In genomic region chr5:10333154-10334006, GRCh38 we compare ENCODE assay signal across 8 cellular contexts. TPM values are rescaled to one million over a fixed set of nuclear protein-coding genes. Genes with fewer than 3 reads are reported as not detected.
A peak's percentile ranks its signal among the peaks of the same experiment; 100 is the strongest.
DNase-seq lines count a peak whose midpoint lies in the region; ATAC-seq and TF ChIP-seq lines count a peak whose summit lies in the region.

No MANE protein-coding gene starts in this region.

- H3K4me3 ChIP-seq in neural progenitor cell: peak overlapping the region; percentile 74

- peaks cover 22% of the 10 kb centered on the region for H3K4me1 Mint-ChIP-seq in neural progenitor cell

- H3K27ac ChIP-seq in foreskin keratinocyte (no peak overlapping the region), neural progenitor cell (no peak overlapping the region)

- H3K27me3 ChIP-seq in foreskin keratinocyte (peaks cover 16% of the 10 kb centered on the region), neural progenitor cell (peaks cover 71% of the 10 kb centered on the region)

- H3F3A ChIP-seq in neural progenitor cell (ENCODE audit: low read depth): peaks cover 5% of the 10 kb centered on the region

- H3K36me3 Mint-ChIP-seq in neural progenitor cell: peaks cover 8% of the 10 kb centered on the region

- DNase-seq in activated T-cell treated with anti-CD3 and anti-CD28 coated beads, Interleukin-2, amount 50 U/mL, for 48 hours: peak; percentile 23 to 39
- no peak for DNase-seq in foreskin keratinocyte
- peak; percentile 72 for DNase-seq in neural progenitor cell (ENCODE audit: low spot score)
- no peak for DNase-seq in NCI-H187 treated with DMSO at 0.1 percent for 48 hours (lab: John Stamatoyannopoulos, UW)
- no peak for DNase-seq in cortex of kidney (lab: John Stamatoyannopoulos, UW)
- DNase-seq in GM19240 (ENCODE audit: insufficient read length, low spot score): no peak

- no peaks in the 10 kb centered on the region for H3K9me3 ChIP-seq in neural progenitor cell (ENCODE audit: low read depth)

- no peaks in the 10 kb centered on the region for H4K20me1 ChIP-seq in neural progenitor cell (ENCODE audit: low read depth)

- TF ChIP-seq CTCF in GM12872 (IDR thresholded peaks at IDR 0.05; ENCODE audit: insufficient read depth, low read depth, low read length) (peak; percentile 28; the same call in 1 of the 3 replicates), foreskin keratinocyte (conservative IDR thresholded peaks at IDR 0.05) (peak; percentile 27), neural progenitor cell (IDR thresholded peaks at IDR 0.05) (peak; percentile 24)

- peak overlapping the region; percentile 88 for H3K4me3 Mint-ChIP-seq in neural progenitor cell

- H3K4me1 ChIP-seq in foreskin keratinocyte (no peaks in the 10 kb centered on the region), neural progenitor cell (peaks cover 6% of the 10 kb centered on the region)

- no peaks in the 10 kb centered on the region for H3K36me3 ChIP-seq in neural progenitor cell

- peak overlapping the region; percentile 40 for H3K27ac Mint-ChIP-seq in neural progenitor cell

- no peaks in the 10 kb centered on the region for H3K79me2 ChIP-seq in neural progenitor cell (ENCODE audit: low read depth)

- peaks cover 37% of the 10 kb centered on the region for H3K27me3 Mint-ChIP-seq in neural progenitor cell (ENCODE audit: insufficient read depth, low read depth)

- peak overlapping the region; percentile 94 for H3K4me2 ChIP-seq in neural progenitor cell

- peak overlapping the region; percentile 84 for H2AFZ ChIP-seq in neural progenitor cell (replicated peaks)

- peaks cover 2% of the 10 kb centered on the region for H3K9me3 Mint-ChIP-seq in neural progenitor cell

- ATAC-seq in HG02610 (IDR thresholded peaks at IDR 0.05; ENCODE audit: unreplicated experiment) (peak; percentile 53), foreskin keratinocyte (peak; percentile 75)

- H3K9ac ChIP-seq in neural progenitor cell: no peak overlapping the region

RNA-seq across cellular contexts. Expression of gene MARCHF6, which starts 20.1 kb away (rescaled TPM):
- total RNA-seq in foreskin keratinocyte (67.7 and 68.4 TPM in 2 replicates), neural progenitor cell (ENCODE audit: low replicate concordance) (90.2 and 151 TPM in 2 replicates)
- 27.4 and 32.7 TPM in 2 replicates for polyA plus RNA-seq in foreskin keratinocyte

RNA-seq across cellular contexts. Expression of gene CMBL, which starts 25.7 kb away (rescaled TPM):
- total RNA-seq in foreskin keratinocyte: 16.4 and 17.8 TPM in 2 replicates
- 18.0 and 20.9 TPM in 2 replicates for polyA plus RNA-seq in foreskin keratinocyte
- 11.3 and 11.6 TPM in 2 replicates for total RNA-seq in neural progenitor cell (ENCODE audit: low replicate concordance)

Comparison
In these comparisons a context has a peak if more than half of its experiments do, and no peak if none do; other contexts are left out.
1. DNase-seq: peak in activated T-cell treated with anti-CD3 and anti-CD28 coated beads, Interleukin-2, amount 50 U/mL, for 48 hours (2 of 2) and neural progenitor cell (single experiment); none in foreskin keratinocyte (0 of 2), NCI-H187 treated with DMSO at 0.1 percent for 48 hours (single experiment), cortex of kidney (single experiment) and GM19240 (single experiment).
2. Peak in every context shown above with its lines, with median percentiles within 50 percentile points of each other: CTCF ChIP-seq.